ENCODE assay signal across 22 cellular contexts in genomic region chr16:22878955-22879354, GRCh38.
DNase-seq lines count a peak whose midpoint lies in the region; ATAC-seq and TF ChIP-seq lines count a peak whose summit lies in the region.
"Had no signal": no experiment of that assay in that cellular context is flagged by ENCODE, and none has a peak within 500 bp of the region (broad histone marks: within the 10 kb centered on the region; RNA-seq: fewer than 3 reads in every experiment).

No MANE protein-coding gene starts in this region.

- TF ChIP-seq EP300 in SK-N-SH (IDR thresholded peaks at IDR 0.05; ENCODE audit: borderline replicate concordance in 1 of 2, low read depth in 1 of 2, low read length in 1 of 2) = no peak

- no peaks in the 10 kb centered on the region for H3K27me3 ChIP-seq in SK-N-SH (ENCODE audit: insufficient read depth)
- H3K27me3 ChIP-seq in foreskin keratinocyte = no peaks in the 10 kb centered on the region
- H3K27me3 ChIP-seq: BE2C, BLaER1 had no signal

- no peak overlapping the region for H3K4me3 ChIP-seq in SK-N-SH (ENCODE audit: low read depth in 2 of 2, low read length in 1 of 2)
- H3K4me3 ChIP-seq: BLaER1, GM12878 had no signal

- CTCF ChIA-PET in SK-N-SH (lab: Yijun Ruan, JAX) = interaction anchor here (0.9 to 1.6 kb wide), 4 partner anchors 17 to 98 kb away, joined by 3 to 9 read pairs (median 3); no protein-coding TSS in a partner anchor

- no peak for TF ChIP-seq RAD21 in SK-N-SH (IDR thresholded peaks at IDR 0.05; ENCODE audit: low read length)

- no peak for TF ChIP-seq CTCF in SK-N-SH (IDR thresholded peaks at IDR 0.05)
- no peak for TF ChIP-seq CTCF in foreskin keratinocyte (conservative IDR thresholded peaks at IDR 0.05)

- H3F3A ChIP-seq in SK-N-SH (replicated peaks; ENCODE audit: insufficient read depth) = no peaks in the 10 kb centered on the region

- H3K27ac ChIP-seq in SK-N-SH (ENCODE audit: low read depth in 2 of 2, low read length in 1 of 2) = no peak overlapping the region
- no peak overlapping the region for H3K27ac ChIP-seq in foreskin keratinocyte
- H3K27ac ChIP-seq: BLaER1 had no signal

- H3K4me1 ChIP-seq in SK-N-SH (ENCODE audit: control insufficient read depth in 1 of 2, insufficient read depth in 2 of 2, low read depth in 1 of 2, low read length in 1 of 2) (peaks cover 0 to 19% of the 10 kb centered on the region in 2 experiments; a peak in 1 of 4 replicates), foreskin keratinocyte (no peaks in the 10 kb centered on the region)
- H3K4me1 ChIP-seq: BE2C, BLaER1 had no signal

- no peaks in the 10 kb centered on the region for H3K36me3 ChIP-seq in SK-N-SH (replicated peaks in 1 of 2; ENCODE audit: control insufficient read depth in 1 of 2, insufficient read depth in 2 of 2, low read length in 1 of 2)
- H3K36me3 ChIP-seq: BE2C, BLaER1 had no signal

- no peak overlapping the region for H2AFZ ChIP-seq in SK-N-SH (ENCODE audit: low read depth)

- H3K9me2 ChIP-seq in SK-N-SH = no peaks in the 10 kb centered on the region

- H3K9ac ChIP-seq in SK-N-SH = no peak overlapping the region
- H3K9ac ChIP-seq: BLaER1 had no signal

- POLR2A ChIA-PET in SK-N-SH (lab: Yijun Ruan, JAX) = no interaction called here

- ATAC-seq in SK-N-SH treated with all-trans-retinoic acid at 6 μM for 48 hours (no peak), foreskin keratinocyte (no peak)
- ATAC-seq: GM12878 had no signal

- H3K79me2 ChIP-seq in SK-N-SH (ENCODE audit: insufficient read depth) = no peaks in the 10 kb centered on the region

- H4K20me1 ChIP-seq in SK-N-SH (ENCODE audit: insufficient read depth) = no peaks in the 10 kb centered on the region
- H4K20me1 ChIP-seq: BLaER1 had no signal

- no peaks in the 10 kb centered on the region for H3K9me3 ChIP-seq in SK-N-SH
- H3K9me3 ChIP-seq: BE2C, BLaER1 had no signal

- DNase-seq in SK-N-SH (peak; percentile 10), cerebellum (ENCODE audit: low spot score) (peak; percentile 22), left kidney (ENCODE audit: low read depth, low spot score) (peak; percentile 28), foreskin keratinocyte (no peak), NCI-H146 (lab: John Stamatoyannopoulos, UW) (no peak)
- DNase-seq: 8988T; ACHN; BE2C; C1 segment of cervical spinal cord; CD4-positive, alpha-beta memory T cell; CD4-positive, CD25-positive, alpha-beta regulatory T cell; CD8-positive, alpha-beta memory T cell; COR-L47; DMS153; DMS53; DMS79; DND-41; EL; GDM1 had no signal

- H3K4me2 ChIP-seq in SK-N-SH = no peak overlapping the region
- H3K4me2 ChIP-seq: BLaER1 had no signal

- 38% methylated on average over 5 of the region's 6 CpGs for WGBS in SK-N-SH (ENCODE audit: low lambda C conversion rate)

TF ChIP-seq in SK-N-SH, 30 proteins besides CTCF, POLR2A, EP300 and RAD21:
- no peak for TF ChIP-seq YY1 (IDR thresholded peaks at IDR 0.05; ENCODE audit: low read depth)
- no peak for TF ChIP-seq FOXM1 (IDR thresholded peaks at IDR 0.05; ENCODE audit: low read depth)
- no peak for TF ChIP-seq TAF1 (IDR thresholded peaks at IDR 0.05; ENCODE audit: borderline replicate concordance, low read depth, low read length)
- TF ChIP-seq PBX3 (IDR thresholded peaks at IDR 0.05) = no peak
- no peak for TF ChIP-seq RXRA (IDR thresholded peaks at IDR 0.05; ENCODE audit: borderline replicate concordance, low read depth)
- TF ChIP-seq REST (IDR thresholded peaks at IDR 0.05; ENCODE audit: low read depth, low read length) = no peak

TF ChIP-seq in SK-N-SH treated with all-trans-retinoic acid at 6 μM for 48 hours, 23 proteins besides CTCF, POLR2A, EP300 and RAD21:
- no peak for TF ChIP-seq ZNF565 (CRISPR knock-in tag; conservative IDR thresholded peaks at IDR 0.05; ENCODE audit: low read depth)
- no peak for TF ChIP-seq ESRRG (CRISPR knock-in tag; IDR thresholded peaks at IDR 0.05)
- no peak for TF ChIP-seq TCF4 (CRISPR knock-in tag; IDR thresholded peaks at IDR 0.05; ENCODE audit: borderline replicate concordance)
- no peak for TF ChIP-seq PPARA (CRISPR knock-in tag; IDR thresholded peaks at IDR 0.05; ENCODE audit: borderline replicate concordance)
- TF ChIP-seq ZC3H10 (CRISPR knock-in tag; IDR thresholded peaks at IDR 0.05) = no peak

Comparison
In these comparisons a context has a peak if more than half of its experiments do, and no peak if none do; other contexts are left out.
1. DNase-seq: peak in SK-N-SH (single experiment), cerebellum (single experiment) and left kidney (single experiment); none in foreskin keratinocyte (0 of 2) and NCI-H146 (single experiment).